In genomic region chr1:8841395-8841794, GRCh38 we compare ENCODE assay signal across 21 cellular contexts. TPM values are rescaled to one million over a fixed set of nuclear protein-coding genes. Genes with fewer than 3 reads are reported as not detected.
DNase-seq lines count a peak whose midpoint lies in the region; ATAC-seq, FAIRE-seq and TF ChIP-seq lines count a peak whose summit lies in the region.
"Had no signal": no experiment of that assay in that cellular context is flagged by ENCODE, and none has a peak within 500 bp of the region (broad histone marks: within the 10 kb centered on the region; RNA-seq: fewer than 3 reads in every experiment).

No MANE protein-coding gene starts in this region.

- H3K9me3 Mint-ChIP-seq in activated naive CD4-positive, alpha-beta T cell treated with anti-CD3 and anti-CD28 coated beads, Interleukin-2, amount 50 U/mL, for 24 hours = no peaks in the 10 kb centered on the region
- H3K9me3 Mint-ChIP-seq in activated naive CD4-positive, alpha-beta T cell treated with anti-CD3 and anti-CD28 coated beads, Interleukin-2, amount 10 ng/mL, durations not matched to agents 7 days and 5 days = no peaks in the 10 kb centered on the region
- H3K9me3 Mint-ChIP-seq: CD4-positive, alpha-beta T cell; CD8-positive, alpha-beta T cell had no signal

- CTCF ChIA-PET in activated naive CD4-positive, alpha-beta T cell treated with anti-CD3 and anti-CD28 coated beads, Interleukin-2, amount 10 ng/mL, durations not matched to agents 7 days and 5 days (lab: Charles Lee) = no interaction called here
- CTCF ChIA-PET in K562 (lab: Yijun Ruan, JAX; ENCODE audit: low intra/inter-chr PET ratio) = no interaction called here

- 30% methylated on average over 3 of the region's 3 CpGs for WGBS in K562 (ENCODE audit: insufficient coverage, low coverage, missing lambda C conversion rate)
- no CpG with 5 or more reads among the region's 3 CpGs for WGBS in neuronal stem cell (ENCODE audit: extremely low coverage in 2 of 2, insufficient read length in 2 of 2, insufficient replicate concordance in 1 of 2), 2 donors

- no peak overlapping the region for H3K4me3 Mint-ChIP-seq in activated naive CD4-positive, alpha-beta T cell treated with anti-CD3 and anti-CD28 coated beads, Interleukin-2, amount 50 U/mL, for 24 hours
- H3K4me3 Mint-ChIP-seq in activated naive CD4-positive, alpha-beta T cell treated with anti-CD3 and anti-CD28 coated beads, Interleukin-2, amount 10 ng/mL, durations not matched to agents 7 days and 5 days = no peak overlapping the region
- H3K4me3 Mint-ChIP-seq: B cell; CD4-positive, alpha-beta T cell; CD8-positive, alpha-beta T cell had no signal

- no peak overlapping the region for H3K14ac ChIP-seq in neuronal stem cell (ENCODE audit: low read length)

- H3K18ac ChIP-seq in neuronal stem cell (ENCODE audit: low read length) = no peak overlapping the region

- H3K9ac ChIP-seq in K562 (ENCODE audit: insufficient read depth in 1 of 2, low read depth in 2 of 2, low read length in 2 of 2) (no peak overlapping the region), neuronal stem cell (ENCODE audit: low read depth, low read length, poor library complexity) (no peak overlapping the region)
- H3K9ac ChIP-seq: BLaER1 treated with 17β-estradiol and CSF1 and Interleukin-3, amounts not matched to agents 10 nM and 100 nM had no signal

- H3K4me2 ChIP-seq in K562 (ENCODE audit: insufficient read depth, low read length) (no peak overlapping the region), neuronal stem cell (ENCODE audit: insufficient read depth, low read length, poor library complexity, severe bottlenecking) (no peak overlapping the region)
- H3K4me2 ChIP-seq: A549; BLaER1 treated with 17β-estradiol and CSF1 and Interleukin-3, amounts not matched to agents 10 nM and 100 nM had no signal

- intact Hi-C loops in K562 (cut with micrococcal nuclease) = no loop called here

- no peak for DNase-seq in activated naive CD4-positive, alpha-beta T cell treated with anti-CD3 and anti-CD28 coated beads, Interleukin-2, amount 10 ng/mL, durations not matched to agents 7 days and 5 days
- DNase-seq in K562 (ENCODE audit: extremely low read depth in 1 of 4, low spot score in 3 of 4) (no peak), neuronal stem cell (ENCODE audit: low spot score) (no peak), SHP77 treated with DMSO at 0.1 percent for 48 hours (lab: John Stamatoyannopoulos, UW) (no peak)
- DNase-seq: AML-193; Caco-2; Calu3; CD4-positive, alpha-beta T cell; CD8-positive, alpha-beta T cell; DMS79 treated with DMSO at 0.1 percent for 48 hours; GF-D8 had no signal

- H3K4me3 ChIP-seq in K562 (no peak overlapping the region), neuronal stem cell (ENCODE audit: low read length in 2 of 2) (no peak overlapping the region)
- H3K4me3 ChIP-seq: A549; BLaER1 treated with 17β-estradiol and CSF1 and Interleukin-3, amounts not matched to agents 10 nM and 100 nM had no signal

- no peak overlapping the region for H2BK12ac ChIP-seq in neuronal stem cell (ENCODE audit: low read length)

- no peak for ATAC-seq in K562
- ATAC-seq: A549; CD8-positive, alpha-beta T cell had no signal

- H3K4ac ChIP-seq in neuronal stem cell (ENCODE audit: low read length) = no peak overlapping the region

- POLR2A ChIA-PET in K562 (lab: Yijun Ruan, JAX) = interaction anchor here (0.7 kb wide), 1 partner anchor 724 kb away, joined by 3 read pairs; no protein-coding TSS in a partner anchor

- no peak overlapping the region for H3K23ac ChIP-seq in neuronal stem cell (ENCODE audit: low read depth, low read length, poor library complexity)

- in situ Hi-C loops in K562 (cut with MboI) = no loop called here

- no peaks in the 10 kb centered on the region for H4K20me1 ChIP-seq in K562 (replicated peaks; ENCODE audit: control insufficient read depth, insufficient read depth, low read length)
- H4K20me1 ChIP-seq: BLaER1 treated with 17β-estradiol and CSF1 and Interleukin-3, amounts not matched to agents 10 nM and 100 nM had no signal

- H4K91ac ChIP-seq in neuronal stem cell (ENCODE audit: low read depth, low read length, poor library complexity) = no peak overlapping the region

- no peak overlapping the region for H4K8ac ChIP-seq in neuronal stem cell (ENCODE audit: low read depth, low read length)

- no peaks in the 10 kb centered on the region for H3K79me2 ChIP-seq in K562 (ENCODE audit: control insufficient read depth, insufficient read depth, low read length)

- H3K36me3 ChIP-seq in K562 (ENCODE audit: control insufficient read depth, insufficient read depth, low read length) (no peaks in the 10 kb centered on the region), neuronal stem cell (replicated peaks in 1 of 2; ENCODE audit: control insufficient read depth in 2 of 2, insufficient read depth in 2 of 2, low read length in 2 of 2) (no peaks in the 10 kb centered on the region)
- H3K36me3 ChIP-seq: BLaER1 treated with 17β-estradiol and CSF1 and Interleukin-3, amounts not matched to agents 10 nM and 100 nM had no signal

- H3K27me3 ChIP-seq in K562 (ENCODE audit: control insufficient read depth in 2 of 2, insufficient read depth in 2 of 2, low read length in 2 of 2) (no peaks in the 10 kb centered on the region), neuronal stem cell (ENCODE audit: control insufficient read depth in 3 of 3, insufficient read depth in 3 of 3, low read depth in 1 of 3, low read length in 3 of 3) (no peaks in the 10 kb centered on the region)

- no peak for TF ChIP-seq EP300 in K562 (IDR thresholded peaks at IDR 0.05; ENCODE audit: low read length)

- FAIRE-seq in K562 (lab: Jason Lieb, UNC) = no peak
- FAIRE-seq: A549, D721Med, G401.6, GM12891, GM19239 had no signal

- H2AFZ ChIP-seq in K562 (ENCODE audit: low read depth, low read length) = no peak overlapping the region
- no peak overlapping the region for H2AFZ ChIP-seq in neuronal stem cell (ENCODE audit: low read length)

- H3K27me3 Mint-ChIP-seq in activated naive CD4-positive, alpha-beta T cell treated with anti-CD3 and anti-CD28 coated beads, Interleukin-2, amount 50 U/mL, for 24 hours = no peaks in the 10 kb centered on the region
- H3K27me3 Mint-ChIP-seq in activated naive CD4-positive, alpha-beta T cell treated with anti-CD3 and anti-CD28 coated beads, Interleukin-2, amount 10 ng/mL, durations not matched to agents 7 days and 5 days = peaks cover 44% of the 10 kb centered on the region
- H3K27me3 Mint-ChIP-seq: CD4-positive, alpha-beta T cell had no signal

- H3K27ac ChIP-seq in K562 (ENCODE audit: extremely low read depth, low read depth, low read length) (no peak overlapping the region), neuronal stem cell (replicated peaks; ENCODE audit: low read length) (no peak overlapping the region)
- H3K27ac ChIP-seq: 22Rv1; A549; BLaER1 treated with 17β-estradiol and CSF1 and Interleukin-3, amounts not matched to agents 10 nM and 100 nM; C4-2B had no signal

- no peaks in the 10 kb centered on the region for H3K36me3 Mint-ChIP-seq in activated naive CD4-positive, alpha-beta T cell treated with anti-CD3 and anti-CD28 coated beads, Interleukin-2, amount 50 U/mL, for 24 hours
- no peaks in the 10 kb centered on the region for H3K36me3 Mint-ChIP-seq in activated naive CD4-positive, alpha-beta T cell treated with anti-CD3 and anti-CD28 coated beads, Interleukin-2, amount 10 ng/mL, durations not matched to agents 7 days and 5 days
- H3K36me3 Mint-ChIP-seq: CD8-positive, alpha-beta T cell had no signal

- H3K4me1 ChIP-seq in K562 (replicated peaks in 1 of 2; ENCODE audit: control insufficient read depth in 2 of 2, insufficient read depth in 2 of 2, low read length in 2 of 2) (peaks cover 5 to 9% of the 10 kb centered on the region in 2 experiments; a peak in 4 of 5 replicates), neuronal stem cell (ENCODE audit: control insufficient read depth in 2 of 2, insufficient read depth in 1 of 2, low read depth in 1 of 2, low read length in 2 of 2) (no peaks in the 10 kb centered on the region)
- H3K4me1 ChIP-seq: A549, Caco-2 had no signal

- TF ChIP-seq POLR2A in K562 (conservative IDR thresholded peaks at IDR 0.05) = no peak

- H3K27ac Mint-ChIP-seq in activated naive CD4-positive, alpha-beta T cell treated with anti-CD3 and anti-CD28 coated beads, Interleukin-2, amount 50 U/mL, for 24 hours = peak overlapping the region; percentile 55
- no peak overlapping the region for H3K27ac Mint-ChIP-seq in activated naive CD4-positive, alpha-beta T cell treated with anti-CD3 and anti-CD28 coated beads, Interleukin-2, amount 10 ng/mL, durations not matched to agents 7 days and 5 days
- H3K27ac Mint-ChIP-seq: B cell; CD4-positive, alpha-beta T cell; CD8-positive, alpha-beta T cell had no signal

- peaks cover 9% of the 10 kb centered on the region for H3K4me1 Mint-ChIP-seq in activated naive CD4-positive, alpha-beta T cell treated with anti-CD3 and anti-CD28 coated beads, Interleukin-2, amount 50 U/mL, for 24 hours
- no peaks in the 10 kb centered on the region for H3K4me1 Mint-ChIP-seq in activated naive CD4-positive, alpha-beta T cell treated with anti-CD3 and anti-CD28 coated beads, Interleukin-2, amount 10 ng/mL, durations not matched to agents 7 days and 5 days
- H3K4me1 Mint-ChIP-seq: B cell had no signal

- H2BK15ac ChIP-seq in neuronal stem cell (ENCODE audit: low read length) = peak overlapping the region; percentile 83

- no peaks in the 10 kb centered on the region for H3K9me1 ChIP-seq in K562 (ENCODE audit: control insufficient read depth, insufficient read depth, low read length)

- no peak for TF ChIP-seq CTCF in K562 (IDR thresholded peaks at IDR 0.05 in 2 of 3, conservative IDR thresholded peaks at IDR 0.05 in 1 of 3; ENCODE audit: insufficient read depth in 2 of 3, low read depth in 1 of 3, low read length in 3 of 3)

- H3K79me1 ChIP-seq in neuronal stem cell (ENCODE audit: low read depth, low read length) = no peaks in the 10 kb centered on the region

- no peaks in the 10 kb centered on the region for H3K9me3 ChIP-seq in K562 (replicated peaks; ENCODE audit: control insufficient read depth, insufficient read depth, low read depth, low read length)
- peaks cover 3% of the 10 kb centered on the region in 2 donors for H3K9me3 ChIP-seq in neuronal stem cell (replicated peaks in 1 of 2; ENCODE audit: control insufficient read depth in 2 of 2, insufficient read depth in 1 of 2, low read depth in 1 of 2, low read length in 2 of 2)
- H3K9me3 ChIP-seq: A549, Caco-2 had no signal

- H2BK5ac ChIP-seq in neuronal stem cell (ENCODE audit: low read length) = no peak overlapping the region

- no TSS peak for BruUV-seq in K562 (replicated peaks; lab: Mats Ljungman, UMichigan)

- no peak overlapping the region for H2AK5ac ChIP-seq in neuronal stem cell (ENCODE audit: low read depth, low read length)

- H2BK120ac ChIP-seq in neuronal stem cell (ENCODE audit: low read depth, low read length) = no peak overlapping the region

- TF ChIP-seq RAD21 in K562 (CRISPR knock-in tag; conservative IDR thresholded peaks at IDR 0.05 in 1 of 2, IDR thresholded peaks at IDR 0.05 in 1 of 2) = no peak

RNA-seq across cellular contexts. Expression of gene RERE, which starts 24.0 kb away (rescaled TPM):
- total RNA-seq in K562 (2011; cell fraction: chromatin; rRNA removed; ENCODE audit: low replicate concordance) = 171 and 273 TPM in 2 replicates
- total RNA-seq in K562 (2011; cell fraction: nucleolus; rRNA removed) = 61.4 and 68.2 TPM in 2 replicates
- 135 and 159 TPM in 2 replicates for total RNA-seq in K562 (2011; cell fraction: nucleoplasm; rRNA removed)
- 14.2 and 14.4 TPM in 2 replicates for total RNA-seq in K562 (2014; rRNA removed)
- 13.4 and 14.6 TPM in 2 replicates for total RNA-seq in K562 (2014; rRNA removed; fragmentation: Illumina TruSeq; extraction: Trizol)
- total RNA-seq in K562 (2015; rRNA removed; fragmentation: Illumina TruSeq; extraction: Trizol) = 12.9 and 14.2 TPM in 2 replicates
- 40.2 and 51.5 TPM in 2 replicates for total RNA-seq in K562 (2021)
- 5.3 and 8.3 TPM in 2 replicates for polyA plus RNA-seq in K562 (2011; rRNA removed)
- polyA plus RNA-seq in K562 (2011; cell fraction: cytosol; rRNA removed) = 5.1 and 11.3 TPM in 2 replicates
- polyA plus RNA-seq in K562 (2011; cell fraction: nucleus; rRNA removed) = 35.9 and 36.4 TPM in 2 replicates
- 22.1 and 24.3 TPM in 2 replicates for polyA plus RNA-seq in K562 (2012)
- polyA plus RNA-seq in K562 (2014; fragmentation: Illumina TruSeq; extraction: Trizol) = 21.1 and 25.2 TPM in 2 replicates
- 1 to 10 TPM; 3.0 to 5.4 TPM for polyA plus RNA-seq in K562 (2014; fragmentation: Nextera tagmentation; extraction: Ambion mirVana)
- polyA plus RNA-seq in K562 (2014; rRNA removed) = 8.0 and 22.3 TPM in 2 replicates
- polyA minus RNA-seq in K562 (2011; rRNA and poly(A)+ RNA removed) = 55.5 and 81.8 TPM in 2 replicates
- 45.2 and 50.4 TPM in 2 replicates for polyA minus RNA-seq in K562 (2011; cell fraction: cytosol; rRNA and poly(A)+ RNA removed)
- polyA minus RNA-seq in K562 (2011; cell fraction: nucleus; rRNA and poly(A)+ RNA removed) = 32.6 and 64.3 TPM in 2 replicates
- 36.6 TPM for polyA plus RNA-seq in neuronal stem cell (2013, experiment 1 of 2)
- 38.4 TPM for polyA plus RNA-seq in neuronal stem cell (2013, experiment 2 of 2)

RNA-seq across cellular contexts. Expression of gene ENO1, which starts 37.1 kb away (rescaled TPM):
- 790 and 1,193 TPM in 2 replicates for total RNA-seq in K562 (2011; cell fraction: chromatin; rRNA removed; ENCODE audit: low replicate concordance)
- total RNA-seq in K562 (2011; cell fraction: nucleolus; rRNA removed) = 1,022 and 1,050 TPM in 2 replicates
- 987 and 1,019 TPM in 2 replicates for total RNA-seq in K562 (2011; cell fraction: nucleoplasm; rRNA removed)
- 2,617 and 2,757 TPM in 2 replicates for total RNA-seq in K562 (2014; rRNA removed)
- 2,118 and 2,410 TPM in 2 replicates for total RNA-seq in K562 (2014; rRNA removed; fragmentation: Illumina TruSeq; extraction: Trizol)
- 2,997 and 3,044 TPM in 2 replicates for total RNA-seq in K562 (2015; rRNA removed; fragmentation: Illumina TruSeq; extraction: Trizol)
- total RNA-seq in K562 (2021) = 2,642 and 2,717 TPM in 2 replicates
- polyA plus RNA-seq in K562 (2011; rRNA removed) = 3,253 and 3,807 TPM in 2 replicates
- polyA plus RNA-seq in K562 (2011; cell fraction: cytosol; rRNA removed) = 3,902 and 3,930 TPM in 2 replicates
- 1,435 and 2,014 TPM in 2 replicates for polyA plus RNA-seq in K562 (2011; cell fraction: nucleus; rRNA removed)
- polyA plus RNA-seq in K562 (2012) = 2,677 and 3,119 TPM in 2 replicates
- 2,868 and 3,193 TPM in 2 replicates for polyA plus RNA-seq in K562 (2014; fragmentation: Illumina TruSeq; extraction: Trizol)
- 1,000 to 10,000 TPM; 6,249 to 7,472 TPM for polyA plus RNA-seq in K562 (2014; fragmentation: Nextera tagmentation; extraction: Ambion mirVana)
- polyA plus RNA-seq in K562 (2014; rRNA removed) = 2,249 and 2,310 TPM in 2 replicates
- 3,327 and 3,913 TPM in 2 replicates for polyA minus RNA-seq in K562 (2011; rRNA and poly(A)+ RNA removed)
- polyA minus RNA-seq in K562 (2011; cell fraction: cytosol; rRNA and poly(A)+ RNA removed) = 2,697 and 3,181 TPM in 2 replicates
- polyA minus RNA-seq in K562 (2011; cell fraction: nucleus; rRNA and poly(A)+ RNA removed) = 390 and 803 TPM in 2 replicates
- polyA plus RNA-seq in neuronal stem cell (2013, experiment 1 of 2) = 492 TPM
- polyA plus RNA-seq in neuronal stem cell (2013, experiment 2 of 2) = 487 TPM
